1 cellular context compared by ENCODE assay signal in the genomic region with DNA sequence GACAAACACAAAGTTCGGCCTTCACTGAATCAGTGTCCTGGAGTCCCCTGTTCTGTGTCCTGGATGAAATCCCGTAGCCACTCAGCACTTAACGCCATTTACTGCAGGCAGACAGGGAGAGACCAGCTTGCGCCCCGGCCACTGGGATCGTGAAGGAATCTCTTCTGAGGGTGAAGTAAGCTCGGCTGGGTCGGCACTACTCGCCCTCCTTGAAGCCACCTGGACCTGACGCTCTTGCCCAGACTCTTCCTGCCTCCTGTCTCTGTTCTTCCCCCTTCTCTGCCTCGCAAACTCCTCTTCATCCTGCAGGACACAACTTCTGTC.
TF ChIP-seq lines count a peak whose summit lies in the region.

No MANE protein-coding gene starts in this region.

TF ChIP-seq in H1, 55 proteins besides CTCF, POLR2A, EP300 and RAD21 (continued from another document):
- TF ChIP-seq ATF2 (IDR thresholded peaks at IDR 0.05; ENCODE audit: low read length) (no peak), RBBP5 (IDR thresholded peaks at IDR 0.05; ENCODE audit: borderline replicate concordance, low read depth, low read length) (no peak), TAF7 (optimal IDR thresholded peaks at IDR 0.05; ENCODE audit: borderline replicate concordance, low read depth, low read length) (no peak), NRF1 (IDR thresholded peaks at IDR 0.05; ENCODE audit: low read depth, low read length) (no peak), YY1 (IDR thresholded peaks at IDR 0.05; ENCODE audit: low read depth, low read length) (no peak), MAX (IDR thresholded peaks at IDR 0.05) (no peak), CHD2 (IDR thresholded peaks at IDR 0.05; ENCODE audit: low read length) (no peak)
TF ChIP-seq in H1: peak in this region for 0.
